28 cellular contexts compared by ENCODE assay signal in genomic region chr10:81026597-81026996, GRCh38.
A peak's percentile ranks its signal among the peaks of the same experiment; 100 is the strongest.
DNase-seq lines count a peak whose midpoint lies in the region; ATAC-seq and TF ChIP-seq lines count a peak whose summit lies in the region.
"Had no signal": no experiment of that assay in that cellular context is flagged by ENCODE, and none has a peak within 500 bp of the region (broad histone marks: within the 10 kb centered on the region; RNA-seq: fewer than 3 reads in every experiment).

No MANE protein-coding gene starts in this region.

- POLR2A ChIA-PET in A673 (lab: Charles Lee; ENCODE audit: low non-redundant PET), result no interaction called here

- in situ Hi-C loops in astrocyte of the spinal cord (cut with HindIII; ENCODE audit: low sequenced_read_pairs), result no loop called here
- in situ Hi-C loops in GM13977 (cut with MboI; ENCODE audit: low pct_unique_long_range_greater_than_20kb, low sequenced_read_pairs, unreplicated experiment), result no loop called here

- no peaks in the 10 kb centered on the region for H3K36me3 ChIP-seq in A673 (ENCODE audit: insufficient read depth, low read length, poor library complexity, severe bottlenecking)
- H3K36me3 ChIP-seq: left lung, pancreas, upper lobe of left lung, WERI-Rb-1 had no signal

- intact Hi-C loops in A673 (cut with micrococcal nuclease; ENCODE audit: unreplicated experiment) (no loop called here), Right ventricle myocardium inferior (cut with DNase I) (no loop called here)

- H3K4me1 ChIP-seq in A673 (ENCODE audit: insufficient read depth, low read length, poor library complexity, severe bottlenecking), result no peaks in the 10 kb centered on the region
- H3K4me1 ChIP-seq: left lung, pancreas, upper lobe of left lung had no signal

- CTCF ChIA-PET in A673 (lab: Charles Lee), result interaction anchor here (1.0 kb wide), 1 partner anchor 8 kb away, joined by 4 read pairs; no protein-coding TSS in a partner anchor

- no peak for TF ChIP-seq CTCF in A673 (conservative IDR thresholded peaks at IDR 0.05; ENCODE audit: low read depth, low read length)
- TF ChIP-seq CTCF in astrocyte of the spinal cord (IDR thresholded peaks at IDR 0.05; ENCODE audit: low read depth, low read length), result no peak
- no peak for TF ChIP-seq CTCF in GM13977 (IDR thresholded peaks at IDR 0.05; ENCODE audit: extremely low read depth, insufficient read depth, missing control alignments)

- H3K27ac ChIP-seq in A673 (ENCODE audit: low read depth, low read length, poor library complexity, severe bottlenecking), result no peak overlapping the region
- H3K27ac ChIP-seq in caudate nucleus (ENCODE audit: low read depth, low read length), result no peak overlapping the region
- H3K27ac ChIP-seq: left lung, pancreas, upper lobe of left lung, WERI-Rb-1 had no signal

- no peaks in the 10 kb centered on the region for H3K9me3 ChIP-seq in A673 (ENCODE audit: low read depth, low read length, poor library complexity, severe bottlenecking)
- H3K9me3 ChIP-seq: pancreas, upper lobe of left lung had no signal

- DNase-seq in A673 (ENCODE audit: low spot score) (peak; percentile 2), HS-5 (ENCODE audit: low read depth) (peak; percentile 75), astrocyte of the spinal cord (ENCODE audit: low read depth, low spot score) (peak; percentile 22), kidney glomerular epithelial cell (lab: John Stamatoyannopoulos, UW) (peak; percentile 43), Right ventricle myocardium inferior (ENCODE audit: missing footprints) (no peak), GM13977 (ENCODE audit: low spot score) (no peak), caudate nucleus (lab: John Stamatoyannopoulos, UW) (no peak)
- DNase-seq: activated CD4-positive, alpha-beta T cell treated with anti-CD3 and anti-CD28 coated beads for 4 hours; activated effector memory CD4-positive, alpha-beta T cell treated with Interleukin-2 at 50 U/mL for 16 hours; aorta; CD4-positive, alpha-beta T cell; dermis blood vessel endothelial cell; endodermal cell; Kasumi-1; left lung; mesendoderm; NCI-H1436; NCI-H226; pancreas; retina; SHP77 treated with DMSO at 0.1 percent for 48 hours; small intestine; stimulated activated naive B cell treated with anti-CD40 and anti-IgM and Interleukin-4, amounts not matched to agents 10 μg/mL and 1 μg/mL and 100 μg/mL, for 72 hours; substantia nigra; T-helper 9 cell; upper lobe of left lung; WERI-Rb-1 had no signal

- ATAC-seq in GM19397 (IDR thresholded peaks at IDR 0.05; ENCODE audit: unreplicated experiment) (no peak), Right ventricle myocardium inferior (no peak)
- ATAC-seq: left lung; pancreas; stimulated activated naive B cell treated with anti-CD40 and anti-IgM and Interleukin-4, amounts not matched to agents 10 μg/mL and 1 μg/mL and 100 μg/mL, for 72 hours had no signal

- no peaks in the 10 kb centered on the region for H3K27me3 ChIP-seq in A673 (replicated peaks; ENCODE audit: insufficient read depth, low read depth, low read length, poor library complexity)
- H3K27me3 ChIP-seq: left lung, pancreas, upper lobe of left lung had no signal

- BruUV-seq in A673 (replicated peaks; lab: Mats Ljungman, UMichigan), result no TSS peak

- no peak overlapping the region for H3K4me3 ChIP-seq in A673 (ENCODE audit: low read depth, low read length, poor library complexity, severe bottlenecking)
- no peak overlapping the region for H3K4me3 ChIP-seq in astrocyte of the spinal cord (ENCODE audit: low read depth, low read length)
- H3K4me3 ChIP-seq: left lung, pancreas, upper lobe of left lung had no signal

Comparison
In these comparisons a context has a peak if more than half of its experiments do, and no peak if none do; other contexts are left out.
1. DNase-seq: peak in A673 (single experiment), HS-5 (single experiment), astrocyte of the spinal cord (single experiment) and kidney glomerular epithelial cell (single experiment); none in Right ventricle myocardium inferior (single experiment), GM13977 (single experiment) and caudate nucleus (0 of 61).